ENCODE assay signal across 8 cellular contexts in the genomic region with DNA sequence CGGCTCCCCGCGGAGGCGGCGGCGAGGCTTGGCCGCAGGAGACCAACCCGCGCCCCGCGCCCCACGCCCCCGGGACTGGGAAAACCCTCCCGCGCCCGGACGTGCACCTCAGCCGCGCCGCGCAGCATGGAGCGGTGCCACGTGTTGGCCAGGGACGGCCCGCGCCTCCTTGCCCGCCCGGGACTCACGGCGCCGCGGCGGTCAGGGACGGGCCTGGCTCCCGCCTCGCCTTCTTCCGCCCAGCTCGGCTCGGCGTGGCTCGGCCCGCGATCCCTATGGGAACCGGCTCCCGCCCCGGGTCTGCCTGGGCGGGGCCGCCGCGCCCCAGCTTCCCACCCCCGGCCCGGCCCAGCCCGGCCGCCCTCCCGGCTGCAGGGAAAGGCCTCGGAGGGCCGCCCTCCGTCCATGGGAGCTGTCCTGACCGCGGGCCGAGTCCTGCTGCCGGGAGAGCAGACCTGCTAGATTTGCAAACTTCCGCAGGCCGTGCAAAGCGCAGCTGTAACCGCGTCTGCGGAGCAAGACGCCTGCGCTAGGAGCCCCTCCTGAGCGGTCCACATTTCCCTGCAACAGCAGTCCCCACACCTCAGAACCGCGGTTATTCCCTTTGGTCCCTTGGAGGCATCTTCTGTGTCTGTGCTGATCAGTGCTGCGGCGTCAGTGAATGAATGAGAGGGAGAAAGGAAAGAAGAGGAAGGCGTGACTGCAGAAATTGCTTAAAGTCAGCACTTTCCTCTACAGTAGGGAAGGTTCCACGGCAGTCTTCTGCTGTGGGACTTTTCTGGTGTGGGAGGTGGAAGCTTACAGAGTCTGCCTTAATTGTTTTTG.
DNase-seq lines count a peak whose midpoint lies in the region; ATAC-seq and TF ChIP-seq lines count a peak whose summit lies in the region.

A gene (minus strand): TSS at position 246 of the 825 bp plus-strand sequence. CDS start 1,013 bp downstream, outside the sequence.

- H3K27me3 ChIP-seq in DOHH2 (ENCODE audit: control insufficient read depth, low read length) = no peaks in the 10 kb centered on the region
- no peaks in the 10 kb centered on the region for H3K27me3 ChIP-seq in brain microvascular endothelial cell (replicated peaks)

- H3K9me3 ChIP-seq in DOHH2 (ENCODE audit: control insufficient read depth, insufficient read depth, low read length) = no peaks in the 10 kb centered on the region

- no peaks in the 10 kb centered on the region for H3K36me3 ChIP-seq in DOHH2 (ENCODE audit: control insufficient read depth, low read length)
- H3K36me3 ChIP-seq in brain microvascular endothelial cell (replicated peaks) = no peaks in the 10 kb centered on the region

- no peaks in the 10 kb centered on the region for H3K79me2 ChIP-seq in DOHH2 (ENCODE audit: control insufficient read depth, low read length)

- no peaks in the 10 kb centered on the region for H4K20me1 ChIP-seq in DOHH2 (ENCODE audit: control insufficient read depth, insufficient read depth, low read depth, low read length)

- peak; percentile 60 for ATAC-seq in GM21515 (IDR thresholded peaks at IDR 0.05; ENCODE audit: unreplicated experiment)

- peak; percentile 67 for DNase-seq in KBM-7
- DNase-seq in T1000 (lab: John Stamatoyannopoulos, UW) = peak; percentile 67
- DNase-seq in brain microvascular endothelial cell = peak; percentile 43
- DNase-seq in iPS DF 4.7 (ENCODE audit: extremely low read depth, low spot score) = peak; percentile 5
- no peak for DNase-seq in retinal pigment epithelial cell (ENCODE audit: low read depth)
- DNase-seq in NCI-H128 (lab: John Stamatoyannopoulos, UW; ENCODE audit: unreplicated experiment) = no peak

- H3K27ac ChIP-seq in DOHH2 (ENCODE audit: low read depth, low read length) (no peak within 1 kb of the TSS), brain microvascular endothelial cell (peak within 1 kb of the TSS; percentile 73)

- H3K4me1 ChIP-seq in DOHH2 (ENCODE audit: control insufficient read depth, low read length) = peaks cover 28% of the 10 kb centered on the region

- TF ChIP-seq CTCF in DOHH2 (IDR thresholded peaks at IDR 0.05; ENCODE audit: low read depth, low read length, poor library complexity, severe bottlenecking) = no peak
- TF ChIP-seq CTCF in brain microvascular endothelial cell (IDR thresholded peaks at IDR 0.05; ENCODE audit: low read depth, low read length, missing control alignments) = no peak
- no peak for TF ChIP-seq CTCF in retinal pigment epithelial cell (conservative IDR thresholded peaks at IDR 0.05; ENCODE audit: low read depth, low read length)

- H3K4me3 ChIP-seq in DOHH2 (ENCODE audit: low read length) (peak within 1 kb of the TSS; percentile 79), brain microvascular endothelial cell (ENCODE audit: low read depth, low read length) (peak within 1 kb of the TSS; percentile 71), retinal pigment epithelial cell (ENCODE audit: low read length) (peak within 1 kb of the TSS; percentile 73)

- in situ Hi-C loops in KBM-7 (cut with MboI; ENCODE audit: low pct_unique_long_range_greater_than_20kb, low sequenced_read_pairs) = no loop called here
- in situ Hi-C loops in brain microvascular endothelial cell (cut with HindIII; ENCODE audit: low pct_ligation_motif_present, low sequenced_read_pairs) = no loop called here

- no peaks in the 10 kb centered on the region for H3K9me2 ChIP-seq in DOHH2 (replicated peaks; ENCODE audit: control insufficient read depth, low read length)

- peak within 1 kb of the TSS; percentile 73 for H3K4me2 ChIP-seq in DOHH2 (ENCODE audit: low read length)

- H3F3A ChIP-seq in DOHH2 (ENCODE audit: control insufficient read depth, insufficient read depth) = peaks cover 6% of the 10 kb centered on the region

Comparison
In these comparisons a context has a peak if more than half of its experiments do, and no peak if none do; other contexts are left out.
1. DNase-seq: peak in KBM-7 (single experiment), T1000 (single experiment), brain microvascular endothelial cell (single experiment) and iPS DF 4.7 (single experiment); none in retinal pigment epithelial cell (single experiment) and NCI-H128 (single experiment).
2. Peak in every context shown above with its lines, with median percentiles within 50 percentile points of each other: H3K4me3 ChIP-seq.